12 cellular contexts compared by ENCODE assay signal in the genomic region with DNA sequence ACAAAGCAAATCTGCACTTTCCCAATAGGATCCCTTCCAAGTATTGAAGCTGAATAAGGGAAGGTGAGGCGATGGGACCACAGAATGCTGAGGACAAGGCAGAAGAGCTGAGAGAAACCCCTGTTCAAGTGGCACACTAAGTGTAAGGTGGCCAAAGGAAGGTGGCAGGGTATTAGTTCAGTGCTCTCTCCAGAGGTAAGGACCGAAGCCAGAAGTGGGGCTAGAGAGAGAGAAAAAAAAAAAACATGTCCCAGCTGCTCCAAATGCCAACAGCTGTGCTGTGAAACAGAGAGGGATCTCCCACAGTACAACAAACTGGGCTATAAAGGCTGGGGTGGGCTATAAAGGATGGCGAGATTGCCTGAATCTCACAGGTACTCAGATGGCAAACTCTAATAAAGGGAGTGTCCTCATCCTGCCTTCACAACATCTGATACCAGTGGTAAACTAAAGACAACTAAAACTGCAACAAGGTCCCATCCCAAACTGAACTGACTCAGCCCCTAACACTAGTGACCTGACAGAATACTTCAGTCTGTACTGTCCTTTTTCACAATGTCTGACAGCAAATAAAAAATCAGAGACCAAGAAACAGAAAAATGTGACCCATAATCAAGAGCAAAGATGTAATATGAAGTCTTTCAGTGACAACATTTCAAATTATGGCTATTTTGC. TPM values are rescaled to one million over a fixed set of nuclear protein-coding genes. Genes with fewer than 3 reads are reported as not detected.
A peak's percentile ranks its signal among the peaks of the same experiment; 100 is the strongest.
DNase-seq lines count a peak whose midpoint lies in the region; ATAC-seq and TF ChIP-seq lines count a peak whose summit lies in the region.
"Had no signal": no experiment of that assay in that cellular context is flagged by ENCODE, and none has a peak within 500 bp of the region (broad histone marks: within the 10 kb centered on the region; RNA-seq: fewer than 3 reads in every experiment).

No MANE protein-coding gene starts in this region.

- peak overlapping the region; percentile 14; the same call in 1 of the 2 replicates for H3K4me2 ChIP-seq in OCI-LY7 (ENCODE audit: low read length)

- CTCF ChIA-PET in OCI-LY7 (lab: Charles Lee; ENCODE audit: unreplicated experiment): no interaction called here

- H3K36me3 Mint-ChIP-seq in activated T-cell treated with anti-CD3 and anti-CD28 coated beads, Interleukin-2, amount 50 U/mL, for 72 hours (ENCODE audit: insufficient read depth in 2 of 2): peaks cover 2% of the 10 kb centered on the region in 2 donors
- no peaks in the 10 kb centered on the region for H3K36me3 Mint-ChIP-seq in type B pancreatic cell

- H3K4me3 ChIP-seq in OCI-LY7 (ENCODE audit: low read depth, low read length, poor library complexity, severe bottlenecking) (no peak overlapping the region), transverse colon (no peak overlapping the region)

- POLR2A ChIA-PET in OCI-LY7 (lab: Charles Lee): interaction anchor here (0.6 to 1.5 kb wide), 7 partner anchors 10 to 23 kb away, joined by 3 to 8 read pairs (median 4); no protein-coding TSS in a partner anchor

- in situ Hi-C loops in transverse colon (cut with MboI; ENCODE audit: low pct_ligation_motif_present in 1 of 4, low pct_unique_long_range_greater_than_20kb in 1 of 4, low sequenced_read_pairs in 3 of 4): no loop called here
- in situ Hi-C loops in ACHN (cut with HindIII; ENCODE audit: low pct_ligation_motif_present, low pct_unique_long_range_greater_than_20kb, low sequenced_read_pairs): no loop called here

- H3K4me3 Mint-ChIP-seq in activated T-cell treated with anti-CD3 and anti-CD28 coated beads, Interleukin-2, amount 50 U/mL, for 72 hours: peak overlapping the region; percentile 24 to 43
- H3K4me3 Mint-ChIP-seq in type B pancreatic cell: no peak overlapping the region

- H3K27ac ChIP-seq in OCI-LY7 (ENCODE audit: low read depth, low read length, poor library complexity, severe bottlenecking): no peak overlapping the region
- H3K27ac ChIP-seq in transverse colon: peak overlapping the region in 3 of 4 donors; percentile 16 to 36 (median 26)

- intact Hi-C loops in OCI-LY7 (cut with micrococcal nuclease; ENCODE audit: unreplicated experiment): no loop called here
- intact Hi-C loops in left ventricle myocardium superior (cut with micrococcal nuclease): no loop called here
- intact Hi-C loops in transverse colon (cut with DNase I; ENCODE audit: low total_unique reads): no loop called here

- no peaks in the 10 kb centered on the region; the same call in 1 of the 2 replicates for H3K36me3 ChIP-seq in OCI-LY7 (ENCODE audit: insufficient read depth, low read length)
- no peaks in the 10 kb centered on the region for H3K36me3 ChIP-seq in transverse colon

- H3K9me3 ChIP-seq in OCI-LY7 (ENCODE audit: low read length): peaks cover 14% of the 10 kb centered on the region; the same call in 1 of the 2 replicates
- H3K9me3 ChIP-seq in transverse colon: no peaks in the 10 kb centered on the region

- peaks cover 0 to 2% of the 10 kb centered on the region in 2 donors for H3K9me3 Mint-ChIP-seq in activated T-cell treated with anti-CD3 and anti-CD28 coated beads, Interleukin-2, amount 50 U/mL, for 72 hours
- H3K9me3 Mint-ChIP-seq in type B pancreatic cell: no peaks in the 10 kb centered on the region

- TF ChIP-seq CTCF in OCI-LY7 (conservative IDR thresholded peaks at IDR 0.05; ENCODE audit: low read length) (no peak), transverse colon (IDR thresholded peaks at IDR 0.05) (no peak), type B pancreatic cell (conservative IDR thresholded peaks at IDR 0.05) (no peak)

- H3K27me3 Mint-ChIP-seq in activated T-cell treated with anti-CD3 and anti-CD28 coated beads, Interleukin-2, amount 50 U/mL, for 72 hours (ENCODE audit: low read depth): no peaks in the 10 kb centered on the region
- no peaks in the 10 kb centered on the region for H3K27me3 Mint-ChIP-seq in type B pancreatic cell

- H3K4me1 ChIP-seq in OCI-LY7 (ENCODE audit: insufficient read depth, low read length, poor library complexity, severe bottlenecking): peaks cover 25% of the 10 kb centered on the region
- H3K4me1 ChIP-seq in transverse colon: peaks cover 13 to 86% (median 29%) of the 10 kb centered on the region in 4 donors

- peak overlapping the region; percentile 36 for H3K27ac Mint-ChIP-seq in activated T-cell treated with anti-CD3 and anti-CD28 coated beads, Interleukin-2, amount 50 U/mL, for 72 hours
- no peak overlapping the region for H3K27ac Mint-ChIP-seq in type B pancreatic cell

- H3K79me2 ChIP-seq in OCI-LY7 (ENCODE audit: insufficient read depth, low read depth, low read length): peaks cover 90% of the 10 kb centered on the region

- no peak overlapping the region for H2AFZ ChIP-seq in OCI-LY7 (ENCODE audit: low read length)

- H3K9me2 ChIP-seq in OCI-LY7 (ENCODE audit: insufficient read depth, low read length): no peaks in the 10 kb centered on the region

- TF ChIP-seq POLR2A in transverse colon (IDR thresholded peaks at IDR 0.05): no peak

- WGBS in transverse colon (ENCODE audit: low coverage in 1 of 2), 2 donors: 53 to 65% methylated on average over 2 to 3 of the region's 3 CpGs

- DNase-seq in activated T-cell treated with anti-CD3 and anti-CD28 coated beads, Interleukin-2, amount 50 U/mL, for 72 hours: no peak
- no peak for DNase-seq in activated T-cell treated with anti-CD3 and anti-CD28 coated beads, Interleukin-2, amount 50 U/mL, for 1 hour
- DNase-seq in OCI-LY7 (ENCODE audit: low spot score) (no peak), left ventricle myocardium superior (no peak), transverse colon (no peak), type B pancreatic cell (ENCODE audit: extremely low spot score, unreplicated experiment) (no peak), ACHN (no peak), DMS153 (lab: John Stamatoyannopoulos, UW) (no peak)
- DNase-seq: H7, KG1, NCI-H446 had no signal

- H4K20me1 ChIP-seq in OCI-LY7 (ENCODE audit: insufficient read depth, low read length): peaks cover 10% of the 10 kb centered on the region; the same call in 1 of the 2 replicates

- no peak for TF ChIP-seq EP300 in transverse colon (IDR thresholded peaks at IDR 0.05; ENCODE audit: low read depth)

- BruUV-seq in OCI-LY7 (replicated peaks; lab: Mats Ljungman, UMichigan): no TSS peak

- ATAC-seq in activated T-cell treated with anti-CD3 and anti-CD28 coated beads, Interleukin-2, amount 50 U/mL, for 72 hours (replicated peaks in 1 of 2): peak; percentile 30 to 41
- peak; percentile 65 for ATAC-seq in left ventricle myocardium superior
- ATAC-seq: sciatic nerve had no signal

- H3K4me1 Mint-ChIP-seq in activated T-cell treated with anti-CD3 and anti-CD28 coated beads, Interleukin-2, amount 50 U/mL, for 72 hours (ENCODE audit: low read depth): peaks cover 86% of the 10 kb centered on the region
- H3K4me1 Mint-ChIP-seq in type B pancreatic cell (ENCODE audit: unreplicated experiment): peaks cover 19% of the 10 kb centered on the region

- no peaks in the 10 kb centered on the region for H3K27me3 ChIP-seq in transverse colon

RNA-seq across cellular contexts. Expression of gene CDK17, which starts 47.9 kb away (rescaled TPM):
- total RNA-seq in activated T-cell treated with anti-CD3 and anti-CD28 coated beads, Interleukin-2, amount 50 U/mL, for 72 hours: 10 to 100 TPM; 54.4 to 61.9 TPM
- total RNA-seq in OCI-LY7 (2014; rRNA removed; shearing (Covaris generic)): 34.5 and 36.3 TPM in 2 replicates
- total RNA-seq in OCI-LY7 (2022) (42.1 and 43.4 TPM in 2 replicates), left ventricle myocardium superior (16.6 TPM), transverse colon (10 to 100 TPM; 32.5 to 81.4 (median 51.8) TPM), type B pancreatic cell (ENCODE audit: low replicate concordance) (16.8 and 25.2 TPM in 2 replicates)
